Comparison of ENCODE assay signal across 15 cellular contexts in genomic region chr1:15008783-15009709, GRCh38.
DNase-seq lines count a peak whose midpoint lies in the region; ATAC-seq and TF ChIP-seq lines count a peak whose summit lies in the region.
"Had no signal": no experiment of that assay in that cellular context is flagged by ENCODE, and none has a peak within 500 bp of the region (broad histone marks: within the 10 kb centered on the region; RNA-seq: fewer than 3 reads in every experiment).

No MANE protein-coding gene starts in this region.

- DNase-seq in EH (ENCODE audit: low read depth) (peak; percentile 61), adrenal gland (peak in 1 of 7 donors; percentile 35), left ventricle myocardium inferior (no peak), neural progenitor cell (ENCODE audit: low spot score) (no peak), mucosa of gallbladder (ENCODE audit: low spot score) (no peak)
- DNase-seq in activated T-helper 2 cell treated with anti-CD3 and anti-CD28 coated beads, Interferon-gamma antibody, Interleukin-2, Interleukin-4, amounts not matched to agents 10 μg/mL and 5 μg/mL and 100 μg/mL, durations not matched to agents 14 hours and 24 hours and 36 hours (ENCODE audit: low spot score): no peak
- DNase-seq in NK-92 treated with Interleukin-12 subunit alpha and Interleukin-12 subunit beta, amount 100 ng/mL, for 24 hours (lab: John Stamatoyannopoulos, UW): no peak
- DNase-seq: activated naive CD4-positive, alpha-beta T cell treated with anti-CD3 and anti-CD28 coated beads for 36 hours; HFFc6; hypothalamus; NCI-H2029; occipital lobe; T-cell had no signal

- peak overlapping the region; percentile 43 for H3K27ac Mint-ChIP-seq in neural progenitor cell
- H3K27ac Mint-ChIP-seq in activated T-helper 2 cell treated with anti-CD3 and anti-CD28 coated beads, Interferon-gamma antibody, Interleukin-2, Interleukin-4, amounts not matched to agents 10 μg/mL and 5 μg/mL and 100 μg/mL, durations not matched to agents 14 hours and 24 hours and 36 hours: no peak overlapping the region
- H3K27ac Mint-ChIP-seq: activated naive CD4-positive, alpha-beta T cell treated with anti-CD3 and anti-CD28 coated beads for 36 hours; HFFc6; T-cell had no signal

- WGBS in adrenal gland, 4 donors: 38 to 64% (median 59%) methylated on average over 9 to 19 of the region's 19 CpGs

- H3K36me3 ChIP-seq in adrenal gland (replicated peaks in 1 of 2): no peaks in the 10 kb centered on the region
- no peaks in the 10 kb centered on the region for H3K36me3 ChIP-seq in left ventricle myocardium inferior
- no peaks in the 10 kb centered on the region for H3K36me3 ChIP-seq in neural progenitor cell

- H3K27me3 Mint-ChIP-seq in neural progenitor cell (ENCODE audit: insufficient read depth, low read depth): peaks cover 9% of the 10 kb centered on the region
- no peaks in the 10 kb centered on the region for H3K27me3 Mint-ChIP-seq in activated T-helper 2 cell treated with anti-CD3 and anti-CD28 coated beads, Interferon-gamma antibody, Interleukin-2, Interleukin-4, amounts not matched to agents 10 μg/mL and 5 μg/mL and 100 μg/mL, durations not matched to agents 14 hours and 24 hours and 36 hours (ENCODE audit: low read depth)
- H3K27me3 Mint-ChIP-seq: T-cell had no signal

- no peak for ATAC-seq in HG02642 (IDR thresholded peaks at IDR 0.05; ENCODE audit: poor library complexity, unreplicated experiment)
- ATAC-seq: T-cell had no signal

- H3K9me3 ChIP-seq in adrenal gland (replicated peaks in 1 of 3) (no peaks in the 10 kb centered on the region), left ventricle myocardium inferior (replicated peaks) (peaks cover 13% of the 10 kb centered on the region), neural progenitor cell (ENCODE audit: low read depth) (no peaks in the 10 kb centered on the region)

- H3K4me3 ChIP-seq in adrenal gland (no peak overlapping the region), left ventricle myocardium inferior (no peak overlapping the region), neural progenitor cell (no peak overlapping the region)

- H3K4me3 Mint-ChIP-seq in neural progenitor cell: no peak overlapping the region
- no peak overlapping the region for H3K4me3 Mint-ChIP-seq in activated T-helper 2 cell treated with anti-CD3 and anti-CD28 coated beads, Interferon-gamma antibody, Interleukin-2, Interleukin-4, amounts not matched to agents 10 μg/mL and 5 μg/mL and 100 μg/mL, durations not matched to agents 14 hours and 24 hours and 36 hours (ENCODE audit: low read depth)
- H3K4me3 Mint-ChIP-seq: activated naive CD4-positive, alpha-beta T cell treated with anti-CD3 and anti-CD28 coated beads for 36 hours; HFFc6; T-cell had no signal

- peaks cover 30 to 38% of the 10 kb centered on the region in 2 donors for H3K4me1 ChIP-seq in adrenal gland (replicated peaks in 1 of 2)
- peaks cover 26% of the 10 kb centered on the region for H3K4me1 ChIP-seq in left ventricle myocardium inferior
- peaks cover 12% of the 10 kb centered on the region for H3K4me1 ChIP-seq in neural progenitor cell

- H3K9me3 Mint-ChIP-seq in neural progenitor cell: peaks cover 2% of the 10 kb centered on the region
- no peaks in the 10 kb centered on the region for H3K9me3 Mint-ChIP-seq in activated T-helper 2 cell treated with anti-CD3 and anti-CD28 coated beads, Interferon-gamma antibody, Interleukin-2, Interleukin-4, amounts not matched to agents 10 μg/mL and 5 μg/mL and 100 μg/mL, durations not matched to agents 14 hours and 24 hours and 36 hours
- H3K9me3 Mint-ChIP-seq: activated naive CD4-positive, alpha-beta T cell treated with anti-CD3 and anti-CD28 coated beads for 36 hours; HFFc6; T-cell had no signal

- intact Hi-C loops in adrenal gland (cut with DNase I): no loop called here
- intact Hi-C loops in left ventricle myocardium inferior (cut with micrococcal nuclease): no loop called here
- intact Hi-C loops in activated T-helper 2 cell treated with anti-CD3 and anti-CD28 coated beads, Interferon-gamma antibody, Interleukin-2, Interleukin-4, amounts not matched to agents 10 μg/mL and 5 μg/mL and 100 μg/mL, durations not matched to agents 14 hours and 24 hours and 36 hours (cut with micrococcal nuclease): no loop called here

- TF ChIP-seq CTCF in adrenal gland (IDR thresholded peaks at IDR 0.05) (no peak), left ventricle myocardium inferior (IDR thresholded peaks at IDR 0.05; ENCODE audit: borderline replicate concordance) (no peak), neural progenitor cell (IDR thresholded peaks at IDR 0.05) (no peak)

- H3K27ac ChIP-seq in adrenal gland (peak overlapping the region in 4 of 5 donors; percentile 50 to 87 (median 80)), left ventricle myocardium inferior (replicated peaks) (peak overlapping the region; percentile 70), neural progenitor cell (no peak overlapping the region)
- H3K27ac ChIP-seq: HL-60 had no signal

- H2AFZ ChIP-seq in neural progenitor cell (replicated peaks): no peak overlapping the region

- peaks cover 23% of the 10 kb centered on the region for H3K4me1 Mint-ChIP-seq in neural progenitor cell
- H3K4me1 Mint-ChIP-seq in activated T-helper 2 cell treated with anti-CD3 and anti-CD28 coated beads, Interferon-gamma antibody, Interleukin-2, Interleukin-4, amounts not matched to agents 10 μg/mL and 5 μg/mL and 100 μg/mL, durations not matched to agents 14 hours and 24 hours and 36 hours (ENCODE audit: low read depth): no peaks in the 10 kb centered on the region
- H3K4me1 Mint-ChIP-seq: T-cell had no signal

- H3K9ac ChIP-seq in neural progenitor cell: no peak overlapping the region

- peaks cover 4% of the 10 kb centered on the region for H3K36me3 Mint-ChIP-seq in neural progenitor cell
- no peaks in the 10 kb centered on the region for H3K36me3 Mint-ChIP-seq in activated T-helper 2 cell treated with anti-CD3 and anti-CD28 coated beads, Interferon-gamma antibody, Interleukin-2, Interleukin-4, amounts not matched to agents 10 μg/mL and 5 μg/mL and 100 μg/mL, durations not matched to agents 14 hours and 24 hours and 36 hours (ENCODE audit: low read depth)

- no peaks in the 10 kb centered on the region for H3K27me3 ChIP-seq in adrenal gland
- no peaks in the 10 kb centered on the region for H3K27me3 ChIP-seq in left ventricle myocardium inferior (ENCODE audit: low read depth)
- no peaks in the 10 kb centered on the region for H3K27me3 ChIP-seq in neural progenitor cell

- peaks cover 5% of the 10 kb centered on the region for H3F3A ChIP-seq in neural progenitor cell (ENCODE audit: low read depth)

- H3K4me2 ChIP-seq in neural progenitor cell: no peak overlapping the region

- H3K79me2 ChIP-seq in neural progenitor cell (ENCODE audit: low read depth): no peaks in the 10 kb centered on the region

- no peaks in the 10 kb centered on the region for H4K20me1 ChIP-seq in neural progenitor cell (ENCODE audit: low read depth)

- no peak for TF ChIP-seq POLR2A in adrenal gland (IDR thresholded peaks at IDR 0.05)
